In genomic region chr10:68734349-68734748, GRCh38 we compare ENCODE assay signal across 28 cellular contexts.
"Had no signal": no experiment of that assay in that cellular context is flagged by ENCODE, and none has a peak within 500 bp of the region (broad histone marks: within the 10 kb centered on the region; RNA-seq: fewer than 3 reads in every experiment).

No MANE protein-coding gene starts in this region.

- DNase-seq: islet precursor cell; left ventricle myocardium inferior; mesendoderm; midbrain; mucosa of descending colon; naive thymus-derived CD8-positive, alpha-beta T cell; ovary; retina; right cardiac atrium; stimulated activated CD4-positive, alpha-beta T cell treated with anti-CD3 and anti-CD28 coated beads, Interleukin-12 subunit alpha, Interleukin-12 subunit beta, amount 100 ng/mL, for 4 hours; stimulated activated CD4-positive, alpha-beta T cell treated with anti-CD3 and anti-CD28 coated beads, Interleukin-15, amount 100 ng/mL, for 24 hours; stimulated activated CD4-positive, alpha-beta T cell treated with anti-CD3 and anti-CD28 coated beads, Interleukin-2, amount 100 ng/mL, for 24 hours; stimulated activated CD4-positive, alpha-beta T cell treated with anti-CD3 and anti-CD28 coated beads, Interleukin-4, amount 100 ng/mL, for 1 hour; stimulated activated naive B cell treated with anti-CD40 and anti-IgM and Interleukin-4, amounts not matched to agents 10 μg/mL and 1 μg/mL and 100 μg/mL, for 72 hours; stimulated activated naive CD8-positive, alpha-beta T cell treated with anti-CD3 and anti-CD28 coated beads, Interleukin-15, Interleukin-2, amounts not matched to agents 100 U/mL and 50 U/mL, for 24 hours; stomach; testis; thyroid gland; transverse colon; upper lobe of left lung had no signal

- ATAC-seq: mucosa of descending colon; naive thymus-derived CD8-positive, alpha-beta T cell; right cardiac atrium; sciatic nerve; stimulated activated naive B cell treated with anti-CD40 and anti-IgM and Interleukin-4, amounts not matched to agents 10 μg/mL and 1 μg/mL and 100 μg/mL, for 72 hours; stimulated activated naive CD8-positive, alpha-beta T cell treated with anti-CD3 and anti-CD28 coated beads, Interleukin-15, Interleukin-2, amounts not matched to agents 100 U/mL and 50 U/mL, for 24 hours had no signal

- H3K27me3 ChIP-seq: hepatocyte, neural progenitor cell, ovary, stomach, testis, thyroid gland, transverse colon, upper lobe of left lung, vagina had no signal

- H3K4me1 Mint-ChIP-seq: nephron; neural progenitor cell; stimulated activated naive B cell treated with anti-CD40 and anti-IgM and Interleukin-4, amounts not matched to agents 10 μg/mL and 1 μg/mL and 100 μg/mL, for 72 hours had no signal

- H3K9me3 Mint-ChIP-seq: naive thymus-derived CD8-positive, alpha-beta T cell; nephron; neural progenitor cell; stimulated activated naive B cell treated with anti-CD40 and anti-IgM and Interleukin-4, amounts not matched to agents 10 μg/mL and 1 μg/mL and 100 μg/mL, for 72 hours had no signal

- H3K9ac ChIP-seq: neural progenitor cell had no signal

- H3K4me1 ChIP-seq: left ventricle myocardium inferior, neural progenitor cell, stomach, testis, thyroid gland, transverse colon, upper lobe of left lung, vagina had no signal

- H3K4me3 ChIP-seq: hepatocyte, left ventricle myocardium inferior, lung, mucosa of descending colon, neural progenitor cell, ovary, skin epidermis, stomach, testis, thyroid gland, transverse colon, upper lobe of left lung, vagina had no signal

- H3K27ac Mint-ChIP-seq: naive thymus-derived CD8-positive, alpha-beta T cell; nephron; neural progenitor cell; progenitor cell of endocrine pancreas; stimulated activated naive B cell treated with anti-CD40 and anti-IgM and Interleukin-4, amounts not matched to agents 10 μg/mL and 1 μg/mL and 100 μg/mL, for 72 hours had no signal

- H3K36me3 ChIP-seq: ovary had no signal

- H3K27ac ChIP-seq: hepatocyte, left ventricle myocardium inferior, ovary, skin epidermis, stomach, testis, thyroid gland, transverse colon, upper lobe of left lung, vagina had no signal

- H3K27me3 Mint-ChIP-seq: naive thymus-derived CD8-positive, alpha-beta T cell; progenitor cell of endocrine pancreas; stimulated activated naive B cell treated with anti-CD40 and anti-IgM and Interleukin-4, amounts not matched to agents 10 μg/mL and 1 μg/mL and 100 μg/mL, for 72 hours had no signal

- H3K9me3 ChIP-seq: left ventricle myocardium inferior, mucosa of descending colon, ovary, stomach, testis, thyroid gland, transverse colon, upper lobe of left lung, vagina had no signal

- H2AFZ ChIP-seq: hepatocyte, neural progenitor cell had no signal

- H3K4me3 Mint-ChIP-seq: naive thymus-derived CD8-positive, alpha-beta T cell; nephron; neural progenitor cell; stimulated activated naive B cell treated with anti-CD40 and anti-IgM and Interleukin-4, amounts not matched to agents 10 μg/mL and 1 μg/mL and 100 μg/mL, for 72 hours had no signal

- H3K4me2 ChIP-seq: hepatocyte, neural progenitor cell had no signal
